Comparison of ENCODE assay signal across 8 cellular contexts in genomic region chr19:8513687-8514504, GRCh38. TPM values are rescaled to one million over a fixed set of nuclear protein-coding genes. Genes with fewer than 3 reads are reported as not detected.
DNase-seq lines count a peak whose midpoint lies in the region; ATAC-seq, FAIRE-seq and TF ChIP-seq lines count a peak whose summit lies in the region.

Gene ZNF414 (minus strand): TSS chr19:8514167. CDS start chr19:8514046, 121 bp downstream.

- H3K14ac ChIP-seq in neuronal stem cell (ENCODE audit: low read length) = peak within 1 kb of the TSS; percentile 91

- H3K4me3 ChIP-seq in GM06990 (replicated peaks; ENCODE audit: low read depth, low read length) = peak within 1 kb of the TSS; percentile 77
- H3K4me3 ChIP-seq in SK-N-MC = peak within 1 kb of the TSS; percentile 95
- H3K4me3 ChIP-seq in neuronal stem cell (ENCODE audit: low read length in 2 of 2) = peak within 1 kb of the TSS; percentile 84 to 96
- peak within 1 kb of the TSS; percentile 68 to 86 (median 84) for H3K4me3 ChIP-seq in subcutaneous abdominal adipose tissue (ENCODE audit: low read depth in 1 of 5, low read length in 5 of 5)

- CTCF ChIA-PET in activated naive CD4-positive, alpha-beta T cell treated with anti-CD3 and anti-CD28 coated beads for 36 hours (lab: Charles Lee) = interaction anchor here (0.6 to 4.5 kb wide), 4 partner anchors 25 to 159 kb away, joined by 3 to 39 read pairs (median 4); partner anchors contain the start of gene MYO1F

- H2AFZ ChIP-seq in neuronal stem cell (ENCODE audit: low read length) = peak within 1 kb of the TSS; percentile 98

- H2BK5ac ChIP-seq in neuronal stem cell (ENCODE audit: low read length) = peak within 1 kb of the TSS; percentile 92

- peak within 1 kb of the TSS; percentile 98 for H3K27ac ChIP-seq in SK-N-MC
- peak within 1 kb of the TSS; percentile 84 for H3K27ac ChIP-seq in neuronal stem cell (replicated peaks; ENCODE audit: low read length)
- peak within 1 kb of the TSS; percentile 80 for H3K27ac ChIP-seq in subcutaneous abdominal adipose tissue (ENCODE audit: low read depth, low read length)

- peaks cover 2% of the 10 kb centered on the region for H3K36me3 Mint-ChIP-seq in activated naive CD4-positive, alpha-beta T cell treated with anti-CD3 and anti-CD28 coated beads for 36 hours (ENCODE audit: low read depth)

- H2BK15ac ChIP-seq in neuronal stem cell (ENCODE audit: low read length) = peak within 1 kb of the TSS; percentile 45

- H3K23ac ChIP-seq in neuronal stem cell (ENCODE audit: low read depth, low read length, poor library complexity) = peak within 1 kb of the TSS; percentile 97

- peak within 1 kb of the TSS; percentile 97 for H3K27ac Mint-ChIP-seq in activated naive CD4-positive, alpha-beta T cell treated with anti-CD3 and anti-CD28 coated beads for 36 hours

- FAIRE-seq in frontal cortex (lab: Jason Lieb, UNC) = no peak

- intact Hi-C loops in activated naive CD4-positive, alpha-beta T cell treated with anti-CD3 and anti-CD28 coated beads for 36 hours (cut with micrococcal nuclease) = loop anchor here (1.0 to 2.0 kb wide), 4 partner anchors 69 to 319 kb away; partner anchors contain the start of genes HNRNPM, MBD3L1, NDUFA7 and RAB11B

- no peaks in the 10 kb centered on the region for H3K27me3 Mint-ChIP-seq in activated naive CD4-positive, alpha-beta T cell treated with anti-CD3 and anti-CD28 coated beads for 36 hours (ENCODE audit: low read depth)

- peak within 1 kb of the TSS; percentile 100 for H3K18ac ChIP-seq in neuronal stem cell (ENCODE audit: low read length)

- H3K9me3 Mint-ChIP-seq in activated naive CD4-positive, alpha-beta T cell treated with anti-CD3 and anti-CD28 coated beads for 36 hours = no peaks in the 10 kb centered on the region

- peak within 1 kb of the TSS; percentile 80 for H2AK5ac ChIP-seq in neuronal stem cell (ENCODE audit: low read depth, low read length)

- peaks cover 47% of the 10 kb centered on the region for H3K4me1 Mint-ChIP-seq in activated naive CD4-positive, alpha-beta T cell treated with anti-CD3 and anti-CD28 coated beads for 36 hours (ENCODE audit: low read depth)

- H3K36me3 ChIP-seq in GM06990 (ENCODE audit: control insufficient read depth, insufficient read depth, low read length) = no peaks in the 10 kb centered on the region; the same call in none of the 2 replicates
- H3K36me3 ChIP-seq in SK-N-MC (ENCODE audit: insufficient read depth, low read length) = peaks cover 4% of the 10 kb centered on the region; the same call in 1 of the 2 replicates
- peaks cover 4 to 23% of the 10 kb centered on the region in 2 donors for H3K36me3 ChIP-seq in neuronal stem cell (replicated peaks in 1 of 2; ENCODE audit: control insufficient read depth in 2 of 2, insufficient read depth in 2 of 2, low read length in 2 of 2)
- H3K36me3 ChIP-seq in subcutaneous abdominal adipose tissue (ENCODE audit: control insufficient read depth in 5 of 5, insufficient read depth in 5 of 5, low read length in 5 of 5) = peaks cover 0 to 15% (median 0%) of the 10 kb centered on the region in 5 donors

- TF ChIP-seq CTCF in GM06990 (IDR thresholded peaks at IDR 0.05; ENCODE audit: insufficient read depth, low read length, poor library complexity, severe bottlenecking) = no peak

- no peaks in the 10 kb centered on the region for H3K27me3 ChIP-seq in GM06990 (replicated peaks; ENCODE audit: control insufficient read depth, insufficient read depth, low read length)
- peaks cover 0 to 3% (median 0%) of the 10 kb centered on the region in 3 experiments for H3K27me3 ChIP-seq in neuronal stem cell (ENCODE audit: control insufficient read depth in 3 of 3, insufficient read depth in 3 of 3, low read depth in 1 of 3, low read length in 3 of 3)
- H3K27me3 ChIP-seq in subcutaneous abdominal adipose tissue (ENCODE audit: control insufficient read depth in 5 of 5, insufficient read depth in 4 of 5, low read length in 5 of 5) = no peaks in the 10 kb centered on the region

- ATAC-seq in HG02571 (IDR thresholded peaks at IDR 0.05; ENCODE audit: unreplicated experiment) = peak; percentile 84

- peak within 1 kb of the TSS; percentile 97 for H3K4me3 Mint-ChIP-seq in activated naive CD4-positive, alpha-beta T cell treated with anti-CD3 and anti-CD28 coated beads for 36 hours

- no CpG with 5 or more reads among the region's 70 CpGs for WGBS in neuronal stem cell (ENCODE audit: extremely low coverage in 2 of 2, insufficient read length in 2 of 2, insufficient replicate concordance in 1 of 2), 2 donors

- no peak within 1 kb of the TSS for H2BK120ac ChIP-seq in neuronal stem cell (ENCODE audit: low read depth, low read length)

- H3K9ac ChIP-seq in SK-N-MC (ENCODE audit: insufficient read length) (peak within 1 kb of the TSS; percentile 98), neuronal stem cell (ENCODE audit: low read depth, low read length, poor library complexity) (peak within 1 kb of the TSS; percentile 97), subcutaneous abdominal adipose tissue (ENCODE audit: low read length in 5 of 5) (peak within 1 kb of the TSS in 4 of 5 donors; percentile 76 to 97 (median 85))

- peak within 1 kb of the TSS; percentile 53 for H3K4me2 ChIP-seq in neuronal stem cell (ENCODE audit: insufficient read depth, low read length, poor library complexity, severe bottlenecking)

- peak within 1 kb of the TSS; percentile 43 for H4K8ac ChIP-seq in neuronal stem cell (ENCODE audit: low read depth, low read length)

- peaks cover 10% of the 10 kb centered on the region for H3K79me1 ChIP-seq in neuronal stem cell (ENCODE audit: low read depth, low read length)

- H3K9me3 ChIP-seq in SK-N-MC (ENCODE audit: low read depth, low read length) (no peaks in the 10 kb centered on the region), neuronal stem cell (replicated peaks in 1 of 2; ENCODE audit: control insufficient read depth in 2 of 2, insufficient read depth in 1 of 2, low read depth in 1 of 2, low read length in 2 of 2) (no peaks in the 10 kb centered on the region), subcutaneous abdominal adipose tissue (ENCODE audit: control insufficient read depth in 5 of 5, low read length in 5 of 5) (no peaks in the 10 kb centered on the region)

- H3K4me1 ChIP-seq in neuronal stem cell (ENCODE audit: control insufficient read depth in 2 of 2, insufficient read depth in 1 of 2, low read depth in 1 of 2, low read length in 2 of 2) = peaks cover 4 to 7% of the 10 kb centered on the region in 2 donors
- H3K4me1 ChIP-seq in subcutaneous abdominal adipose tissue (ENCODE audit: control insufficient read depth in 5 of 5, insufficient read depth in 5 of 5, low read length in 5 of 5) = peaks cover 10 to 42% (median 37%) of the 10 kb centered on the region in 5 donors

- peak within 1 kb of the TSS; percentile 79 for H3K4ac ChIP-seq in neuronal stem cell (ENCODE audit: low read length)

- H2BK12ac ChIP-seq in neuronal stem cell (ENCODE audit: low read length) = no peak within 1 kb of the TSS

- H4K91ac ChIP-seq in neuronal stem cell (ENCODE audit: low read depth, low read length, poor library complexity) = peak within 1 kb of the TSS; percentile 93

- DNase-seq in GM06990 (ENCODE audit: extremely low read depth, insufficient read length) (peak; percentile 95), NCI-H1048 (lab: John Stamatoyannopoulos, UW) (peak; percentile 86), SK-N-MC (ENCODE audit: low read depth, low spot score) (no peak), frontal cortex (ENCODE audit: low spot score in 2 of 2) (peak; percentile 97), neuronal stem cell (ENCODE audit: low spot score) (peak; percentile 97)
- peak; percentile 98 for DNase-seq in activated naive CD4-positive, alpha-beta T cell treated with anti-CD3 and anti-CD28 coated beads for 36 hours

RNA-seq across cellular contexts. Expression of gene ZNF414, which starts in this region (rescaled TPM):
- total RNA-seq in activated naive CD4-positive, alpha-beta T cell treated with anti-CD3 and anti-CD28 coated beads for 36 hours = 10 to 100 TPM; 19.8 to 24.1 TPM
- total RNA-seq in frontal cortex = 2.4 TPM
- polyA plus RNA-seq in neuronal stem cell (2013, experiment 1 of 2) = 32.3 TPM
- 33.4 TPM for polyA plus RNA-seq in neuronal stem cell (2013, experiment 2 of 2)
